Comparison of ENCODE assay signal across 15 cellular contexts in the genomic region with DNA sequence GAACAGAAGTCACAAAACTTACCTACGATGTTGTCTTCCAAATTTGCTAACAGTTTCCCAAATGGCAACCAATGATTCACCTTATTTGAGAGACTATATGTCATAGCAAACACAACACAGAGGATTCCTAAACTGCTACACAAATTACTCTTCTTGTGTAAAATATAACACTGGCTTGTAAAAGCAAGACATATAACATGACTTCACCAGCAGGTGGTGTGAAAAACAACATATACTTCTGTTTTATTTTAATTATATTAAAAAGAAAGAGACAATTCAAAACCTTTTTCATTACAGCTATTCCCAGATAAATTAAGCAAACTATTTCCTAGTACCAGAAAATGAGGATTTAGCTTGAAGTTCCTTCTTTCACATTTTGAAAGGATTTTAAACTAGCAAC.
DNase-seq lines count a peak whose midpoint lies in the region; ATAC-seq and TF ChIP-seq lines count a peak whose summit lies in the region.
"Had no signal": no experiment of that assay in that cellular context is flagged by ENCODE, and none has a peak within 500 bp of the region (broad histone marks: within the 10 kb centered on the region; RNA-seq: fewer than 3 reads in every experiment).

No MANE protein-coding gene starts in this region.

- H3K4me3 ChIP-seq in A673 (ENCODE audit: low read depth, low read length, poor library complexity, severe bottlenecking) (no peak overlapping the region), RWPE2 (ENCODE audit: severe bottlenecking) (no peak overlapping the region), fibroblast of villous mesenchyme (ENCODE audit: low read depth, low read length) (no peak overlapping the region), right atrium auricular region (no peak overlapping the region)

- H3K27ac ChIP-seq in A673 (ENCODE audit: low read depth, low read length, poor library complexity, severe bottlenecking), result no peak overlapping the region
- no peak overlapping the region for H3K27ac ChIP-seq in RWPE2 (ENCODE audit: poor library complexity, severe bottlenecking)
- no peak overlapping the region for H3K27ac ChIP-seq in right atrium auricular region
- H3K27ac ChIP-seq: brain microvascular endothelial cell, epithelial cell of prostate had no signal

- ATAC-seq in GM18867 (IDR thresholded peaks at IDR 0.05; ENCODE audit: unreplicated experiment) (peak; percentile 36), RWPE2 (ENCODE audit: low read depth) (no peak), T-helper 17 cell (no peak)

- H3K4me3 Mint-ChIP-seq in T-helper 17 cell, result no peak overlapping the region
- H3K4me3 Mint-ChIP-seq: activated CD4-positive, alpha-beta T cell treated with anti-CD3 and anti-CD28 coated beads, Interleukin-2, amount 10 ng/mL, durations not matched to agents 7 days and 5 days; T-helper 1 cell treated with Interleukin-12 subunit alpha and Interleukin-12 subunit beta and Interleukin-4 antibody, amounts not matched to agents 30 μg/mL and 1 μg/mL, for 36 hours had no signal

- H3K27ac Mint-ChIP-seq in T-helper 17 cell, result no peak overlapping the region
- H3K27ac Mint-ChIP-seq: activated CD4-positive, alpha-beta T cell treated with anti-CD3 and anti-CD28 coated beads, Interleukin-2, amount 10 ng/mL, durations not matched to agents 7 days and 5 days; T-helper 1 cell treated with Interleukin-12 subunit alpha and Interleukin-12 subunit beta and Interleukin-4 antibody, amounts not matched to agents 30 μg/mL and 1 μg/mL, for 36 hours had no signal

- no peaks in the 10 kb centered on the region for H3K4me1 Mint-ChIP-seq in T-helper 17 cell
- H3K4me1 Mint-ChIP-seq: activated CD4-positive, alpha-beta T cell treated with anti-CD3 and anti-CD28 coated beads, Interleukin-2, amount 10 ng/mL, durations not matched to agents 7 days and 5 days had no signal

- CTCF ChIA-PET in A673 (lab: Charles Lee), result interaction anchor here (0.5 to 0.8 kb wide), 2 partner anchors 18 to 62 kb away, joined by 3 read pairs; partner anchors contain the start of gene SCN3A

- H3K36me3 Mint-ChIP-seq in T-helper 17 cell (ENCODE audit: low read depth), result no peaks in the 10 kb centered on the region

- POLR2A ChIA-PET in A673 (lab: Charles Lee; ENCODE audit: low non-redundant PET), result no interaction called here

- peak; percentile 46; the same call in 1 of the 2 replicates for TF ChIP-seq CTCF in A673 (conservative IDR thresholded peaks at IDR 0.05; ENCODE audit: low read depth, low read length)
- peak; percentile 37 for TF ChIP-seq CTCF in RWPE2 (IDR thresholded peaks at IDR 0.05; ENCODE audit: poor library complexity, severe bottlenecking)
- TF ChIP-seq CTCF in fibroblast of villous mesenchyme (IDR thresholded peaks at IDR 0.05; ENCODE audit: insufficient read depth, low read depth, low read length), result no peak
- TF ChIP-seq CTCF in right atrium auricular region (IDR thresholded peaks at IDR 0.05), result peak in 1 of 2 donors; percentile 34

- BruUV-seq in A673 (replicated peaks; lab: Mats Ljungman, UMichigan), result no TSS peak

- DNase-seq in A673 (ENCODE audit: low spot score) (peak; percentile 5), RWPE2 (ENCODE audit: low spot score) (no peak), fibroblast of villous mesenchyme (ENCODE audit: low read depth) (peak; percentile 1), NCI-H1436 treated with DMSO at 0.1 percent for 48 hours (lab: John Stamatoyannopoulos, UW) (no peak), cortex of kidney (lab: John Stamatoyannopoulos, UW) (no peak), T-helper 17 cell (no peak), right atrium auricular region (ENCODE audit: low spot score) (no peak)
- DNase-seq: activated CD4-positive, alpha-beta T cell treated with anti-CD3 and anti-CD28 coated beads, Interleukin-2, amount 10 ng/mL, durations not matched to agents 7 days and 5 days; brain microvascular endothelial cell; KBM-7; NCI-H2171; posterior cingulate gyrus had no signal

- no peaks in the 10 kb centered on the region for H3K9me3 ChIP-seq in A673 (ENCODE audit: low read depth, low read length, poor library complexity, severe bottlenecking)
- H3K9me3 ChIP-seq in RWPE2 (ENCODE audit: severe bottlenecking), result no peaks in the 10 kb centered on the region
- H3K9me3 ChIP-seq in T-helper 17 cell (ENCODE audit: control insufficient read depth, low read length, poor library complexity, severe bottlenecking), result no peaks in the 10 kb centered on the region
- H3K9me3 ChIP-seq in right atrium auricular region, result no peaks in the 10 kb centered on the region

- intact Hi-C loops in A673 (cut with micrococcal nuclease; ENCODE audit: unreplicated experiment), result no loop called here

- no peaks in the 10 kb centered on the region for H3K27me3 Mint-ChIP-seq in T-helper 17 cell
- H3K27me3 Mint-ChIP-seq: activated CD4-positive, alpha-beta T cell treated with anti-CD3 and anti-CD28 coated beads, Interleukin-2, amount 10 ng/mL, durations not matched to agents 7 days and 5 days had no signal

- H3K4me1 ChIP-seq in A673 (ENCODE audit: insufficient read depth, low read length, poor library complexity, severe bottlenecking) (no peaks in the 10 kb centered on the region), RWPE2 (ENCODE audit: insufficient read depth, poor library complexity, severe bottlenecking) (no peaks in the 10 kb centered on the region), right atrium auricular region (no peaks in the 10 kb centered on the region)

- H3K36me3 ChIP-seq in A673 (ENCODE audit: insufficient read depth, low read length, poor library complexity, severe bottlenecking), result no peaks in the 10 kb centered on the region
- no peaks in the 10 kb centered on the region for H3K36me3 ChIP-seq in RWPE2 (ENCODE audit: low read depth)
- no peaks in the 10 kb centered on the region for H3K36me3 ChIP-seq in right atrium auricular region
- H3K36me3 ChIP-seq: brain microvascular endothelial cell had no signal

- no peaks in the 10 kb centered on the region for H3K27me3 ChIP-seq in A673 (replicated peaks; ENCODE audit: insufficient read depth, low read depth, low read length, poor library complexity)
- H3K27me3 ChIP-seq in RWPE2 (ENCODE audit: insufficient read depth, poor library complexity, severe bottlenecking), result no peaks in the 10 kb centered on the region
- no peaks in the 10 kb centered on the region for H3K27me3 ChIP-seq in right atrium auricular region
- H3K27me3 ChIP-seq: brain microvascular endothelial cell had no signal

Comparison
In these comparisons a context has a peak if more than half of its experiments do, and no peak if none do; other contexts are left out.
1. DNase-seq: peak in A673 (single experiment) and fibroblast of villous mesenchyme (single experiment); none in RWPE2 (single experiment), NCI-H1436 treated with DMSO at 0.1 percent for 48 hours (single experiment), cortex of kidney (single experiment), T-helper 17 cell (0 of 3) and right atrium auricular region (single experiment).